15 cellular contexts compared by ENCODE assay signal in genomic region chr13:98489446-98490194, GRCh38.
DNase-seq lines count a peak whose midpoint lies in the region; ATAC-seq and TF ChIP-seq lines count a peak whose summit lies in the region.
"Had no signal": no experiment of that assay in that cellular context is flagged by ENCODE, and none has a peak within 500 bp of the region (broad histone marks: within the 10 kb centered on the region; RNA-seq: fewer than 3 reads in every experiment).

No MANE protein-coding gene starts in this region.

- no peaks in the 10 kb centered on the region for H3K9me3 ChIP-seq in right lobe of liver
- H3K9me3 ChIP-seq: testis had no signal

- TF ChIP-seq CTCF in right lobe of liver (IDR thresholded peaks at IDR 0.05): no peak

- POLR2A ChIA-PET in activated CD4-positive, alpha-beta memory T cell treated with anti-CD3 and anti-CD28 coated beads, Interleukin-2, amount 10 ng/mL, durations not matched to agents 7 days and 5 days (lab: Charles Lee): interaction anchor here (0.7 to 2.0 kb wide), 3 partner anchors 13 to 67 kb away, joined by 3 to 5 read pairs (median 3); no protein-coding TSS in a partner anchor

- H3K27ac ChIP-seq in right lobe of liver: peak overlapping the region in 2 of 3 donors; percentile 6 to 69
- H3K27ac ChIP-seq: testis had no signal

- H3K9me3 Mint-ChIP-seq in activated naive CD4-positive, alpha-beta T cell treated with anti-CD3 and anti-CD28 coated beads, Interleukin-2, amount 50 U/mL, for 72 hours: no peaks in the 10 kb centered on the region
- H3K9me3 Mint-ChIP-seq in activated CD4-positive, alpha-beta memory T cell treated with anti-CD3 and anti-CD28 coated beads, Interleukin-2, amount 10 ng/mL, durations not matched to agents 7 days and 5 days: no peaks in the 10 kb centered on the region
- H3K9me3 Mint-ChIP-seq: T-helper 1 cell treated with Interleukin-12 subunit alpha and Interleukin-12 subunit beta and Interleukin-4 antibody, amounts not matched to agents 30 μg/mL and 1 μg/mL, for 36 hours had no signal

- CTCF ChIA-PET in activated CD4-positive, alpha-beta memory T cell treated with anti-CD3 and anti-CD28 coated beads, Interleukin-2, amount 10 ng/mL, durations not matched to agents 7 days and 5 days (lab: Charles Lee): interaction anchor here (1.1 to 1.4 kb wide), 2 partner anchors 15 to 163 kb away, joined by 3 to 4 read pairs; no protein-coding TSS in a partner anchor

- peaks cover 0 to 54% (median 20%) of the 10 kb centered on the region in 4 donors for H3K4me1 ChIP-seq in right lobe of liver

- H3K27me3 ChIP-seq in right lobe of liver: no peaks in the 10 kb centered on the region
- H3K27me3 ChIP-seq: testis had no signal

- H3K36me3 Mint-ChIP-seq in activated naive CD4-positive, alpha-beta T cell treated with anti-CD3 and anti-CD28 coated beads, Interleukin-2, amount 50 U/mL, for 72 hours: no peaks in the 10 kb centered on the region
- peaks cover 33% of the 10 kb centered on the region for H3K36me3 Mint-ChIP-seq in activated CD4-positive, alpha-beta memory T cell treated with anti-CD3 and anti-CD28 coated beads, Interleukin-2, amount 10 ng/mL, durations not matched to agents 7 days and 5 days (ENCODE audit: low read depth)

- TF ChIP-seq POLR2A in right lobe of liver (IDR thresholded peaks at IDR 0.05): no peak

- peaks cover 77% of the 10 kb centered on the region for H3K4me1 Mint-ChIP-seq in activated CD4-positive, alpha-beta memory T cell treated with anti-CD3 and anti-CD28 coated beads, Interleukin-2, amount 10 ng/mL, durations not matched to agents 7 days and 5 days

- intact Hi-C loops in right lobe of liver (cut with DNase I): loop anchor here in 1 of 2 donors (10.0 kb wide), 1 partner anchor 75 kb away; no protein-coding TSS in a partner anchor

- no peaks in the 10 kb centered on the region for H3K36me3 ChIP-seq in right lobe of liver

- H3K4me3 Mint-ChIP-seq in activated CD4-positive, alpha-beta memory T cell treated with anti-CD3 and anti-CD28 coated beads, Interleukin-2, amount 10 ng/mL, durations not matched to agents 7 days and 5 days: no peak overlapping the region
- H3K4me3 Mint-ChIP-seq: T-helper 1 cell treated with Interleukin-12 subunit alpha and Interleukin-12 subunit beta and Interleukin-4 antibody, amounts not matched to agents 30 μg/mL and 1 μg/mL, for 36 hours had no signal

- WGBS in right lobe of liver (ENCODE audit: insufficient coverage, low coverage, low lambda C conversion rate, missing lambda C conversion rate): 61% methylated on average over 7 of the region's 8 CpGs

- peak in 1 of 2 donors; percentile 35 for DNase-seq in activated naive CD4-positive, alpha-beta T cell treated with anti-CD3 and anti-CD28 coated beads, Interleukin-2, amount 50 U/mL, for 72 hours (ENCODE audit: low spot score in 2 of 2)
- DNase-seq in activated naive CD4-positive, alpha-beta T cell treated with Interleukin-2 at 50 U/mL for 16 hours: no peak
- DNase-seq in activated CD4-positive, alpha-beta memory T cell treated with anti-CD3 and anti-CD28 coated beads, Interleukin-2, amount 10 ng/mL, durations not matched to agents 7 days and 5 days: no peak
- DNase-seq in right lobe of liver: no peak
- DNase-seq in NCI-H1105 treated with DMSO at 0.1 percent for 48 hours (lab: John Stamatoyannopoulos, UW): no peak
- DNase-seq: anterior cingulate cortex; effector CD4-positive, alpha-beta T cell; head of caudate nucleus; NCI-H1436 treated with DMSO at 0.1 percent for 48 hours; retina; testis had no signal

- no peaks in the 10 kb centered on the region for H3K27me3 Mint-ChIP-seq in activated CD4-positive, alpha-beta memory T cell treated with anti-CD3 and anti-CD28 coated beads, Interleukin-2, amount 10 ng/mL, durations not matched to agents 7 days and 5 days

- ATAC-seq in activated naive CD4-positive, alpha-beta T cell treated with anti-CD3 and anti-CD28 coated beads, Interleukin-2, amount 50 U/mL, for 72 hours: no peak
- ATAC-seq in right lobe of liver: peak in 3 of 4 donors; percentile 7 to 61 (median 28)
- ATAC-seq in GM19467 (IDR thresholded peaks at IDR 0.05; ENCODE audit: unreplicated experiment): no peak
- no peak for ATAC-seq in GM19395 (IDR thresholded peaks at IDR 0.05; ENCODE audit: unreplicated experiment)
- ATAC-seq in HG03025 (IDR thresholded peaks at IDR 0.05; ENCODE audit: low FRiP score, unreplicated experiment): no peak

- no peak overlapping the region for H3K4me3 ChIP-seq in right lobe of liver
- H3K4me3 ChIP-seq: testis had no signal

- peak overlapping the region; percentile 26 to 55 for H3K27ac Mint-ChIP-seq in activated naive CD4-positive, alpha-beta T cell treated with anti-CD3 and anti-CD28 coated beads, Interleukin-2, amount 50 U/mL, for 72 hours
- H3K27ac Mint-ChIP-seq in activated CD4-positive, alpha-beta memory T cell treated with anti-CD3 and anti-CD28 coated beads, Interleukin-2, amount 10 ng/mL, durations not matched to agents 7 days and 5 days: peak overlapping the region; percentile 36
- H3K27ac Mint-ChIP-seq: T-helper 1 cell treated with Interleukin-12 subunit alpha and Interleukin-12 subunit beta and Interleukin-4 antibody, amounts not matched to agents 30 μg/mL and 1 μg/mL, for 36 hours had no signal

Comparison
In these comparisons a context has a peak if more than half of its experiments do, and no peak if none do; other contexts are left out.
1. ATAC-seq: peak in right lobe of liver (3 of 4); none in activated naive CD4-positive, alpha-beta T cell treated with anti-CD3 and anti-CD28 coated beads, Interleukin-2, amount 50 U/mL, for 72 hours (0 of 2), GM19467 (single experiment), GM19395 (single experiment) and HG03025 (single experiment).